ENCODE assay signal across 26 cellular contexts in the genomic region with DNA sequence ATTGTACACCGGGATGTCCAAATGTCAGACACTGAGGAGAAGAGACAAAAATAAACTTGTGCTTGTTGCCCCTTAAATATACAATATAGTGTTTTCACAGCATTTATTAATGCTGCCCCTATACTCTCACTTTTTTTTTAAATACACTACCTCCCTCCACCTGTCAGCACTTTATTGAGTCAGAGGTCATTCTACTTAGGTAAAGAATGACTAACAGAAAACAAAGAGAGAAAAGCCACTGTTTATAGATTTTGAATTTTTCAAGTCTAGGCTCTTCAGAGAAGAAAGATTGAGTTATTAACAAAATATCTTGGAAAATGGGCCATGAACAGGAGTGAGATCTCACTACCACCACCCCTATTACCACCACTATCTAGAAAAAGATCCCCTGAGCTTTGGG. TPM values are rescaled to one million over a fixed set of nuclear protein-coding genes. Genes with fewer than 3 reads are reported as not detected.
"Had no signal": no experiment of that assay in that cellular context is flagged by ENCODE, and none has a peak within 500 bp of the region (broad histone marks: within the 10 kb centered on the region; RNA-seq: fewer than 3 reads in every experiment).

No MANE protein-coding gene starts in this region.

- H3K9me3 ChIP-seq: MG63 had no signal

- H3K27me3 ChIP-seq: MG63 had no signal

- ATAC-seq: activated T-cell treated with anti-CD3 and anti-CD28 coated beads, Interleukin-2, amount 50 U/mL, for 72 hours had no signal

- H3K4me1 Mint-ChIP-seq: activated CD4-positive, alpha-beta T cell treated with anti-CD3 and anti-CD28 coated beads, Interleukin-2, amount 10 ng/mL, durations not matched to agents 7 days and 5 days had no signal

- H3K27ac Mint-ChIP-seq: activated CD4-positive, alpha-beta memory T cell treated with anti-CD3 and anti-CD28 coated beads, Interleukin-2, amount 10 ng/mL, durations not matched to agents 7 days and 5 days; activated CD4-positive, alpha-beta T cell treated with anti-CD3 and anti-CD28 coated beads, Interleukin-2, amount 10 ng/mL, durations not matched to agents 7 days and 5 days; activated T-cell treated with anti-CD3 and anti-CD28 coated beads, Interleukin-2, amount 50 U/mL, for 72 hours; activated T-helper 2 cell treated with anti-CD3 and anti-CD28 coated beads, Interferon-gamma antibody, Interleukin-2, Interleukin-4, amounts not matched to agents 10 μg/mL and 5 μg/mL and 100 μg/mL, durations not matched to agents 14 hours and 24 hours and 36 hours; brain had no signal

- H3K4me3 Mint-ChIP-seq: activated CD4-positive, alpha-beta memory T cell treated with anti-CD3 and anti-CD28 coated beads, Interleukin-2, amount 10 ng/mL, durations not matched to agents 7 days and 5 days; activated CD4-positive, alpha-beta T cell treated with anti-CD3 and anti-CD28 coated beads, Interleukin-2, amount 10 ng/mL, durations not matched to agents 7 days and 5 days; activated T-cell treated with anti-CD3 and anti-CD28 coated beads, Interleukin-2, amount 50 U/mL, for 72 hours; brain had no signal

- H3K4me3 ChIP-seq: MG63 had no signal

- H3K9me3 Mint-ChIP-seq: activated CD4-positive, alpha-beta memory T cell treated with anti-CD3 and anti-CD28 coated beads, Interleukin-2, amount 10 ng/mL, durations not matched to agents 7 days and 5 days; activated CD4-positive, alpha-beta T cell treated with anti-CD3 and anti-CD28 coated beads, Interleukin-2, amount 10 ng/mL, durations not matched to agents 7 days and 5 days; activated T-cell treated with anti-CD3 and anti-CD28 coated beads, Interleukin-2, amount 50 U/mL, for 72 hours; activated T-helper 2 cell treated with anti-CD3 and anti-CD28 coated beads, Interferon-gamma antibody, Interleukin-2, Interleukin-4, amounts not matched to agents 10 μg/mL and 5 μg/mL and 100 μg/mL, durations not matched to agents 14 hours and 24 hours and 36 hours; brain had no signal

- H3K36me3 Mint-ChIP-seq: brain had no signal

- H3K27ac ChIP-seq: VCaP had no signal

- H3K36me3 ChIP-seq: MG63 had no signal

- H3K27me3 Mint-ChIP-seq: activated CD4-positive, alpha-beta memory T cell treated with anti-CD3 and anti-CD28 coated beads, Interleukin-2, amount 10 ng/mL, durations not matched to agents 7 days and 5 days; activated CD4-positive, alpha-beta T cell treated with anti-CD3 and anti-CD28 coated beads, Interleukin-2, amount 10 ng/mL, durations not matched to agents 7 days and 5 days had no signal

- DNase-seq: activated CD4-positive, alpha-beta memory T cell treated with anti-CD3 and anti-CD28 coated beads, Interleukin-2, amount 10 ng/mL, durations not matched to agents 7 days and 5 days; activated CD4-positive, alpha-beta T cell treated with anti-CD3 and anti-CD28 coated beads, Interleukin-2, amount 10 ng/mL, durations not matched to agents 7 days and 5 days; activated CD4-positive, CD25-positive, alpha-beta regulatory T cell; activated CD8-positive, alpha-beta memory T cell treated with anti-CD3 and anti-CD28 coated beads, Interleukin-2, amount 50 U/mL, for 4 hours; activated gamma-delta T cell treated with Interleukin-2 at 50 U/mL for 16 hours; activated naive CD4-positive, alpha-beta T cell treated with anti-CD3 and anti-CD28 coated beads, Interleukin-2, amount 50 U/mL, for 16 hours; activated T-cell treated with anti-CD3 and anti-CD28 coated beads, Interleukin-2, amount 50 U/mL, for 72 hours; amygdala; cerebellar nuclear complex; MG63; MV-4-11; NCI-H1092 treated with DMSO at 0.1 percent for 48 hours; NCI-H1417 treated with DMSO at 0.1 percent for 48 hours; NCI-H1694; NCI-H2029 treated with DMSO at 0.1 percent for 48 hours; NCI-H345; NCI-H510A; NCI-H526 treated with DMSO at 0.1 percent for 48 hours; NCI-H82; SIG-M5; T-helper 1 cell had no signal

RNA-seq across cellular contexts. Expression of a gene that starts 58.2 kb away (rescaled TPM):
- total RNA-seq: activated CD4-positive, alpha-beta memory T cell treated with anti-CD3 and anti-CD28 coated beads, Interleukin-2, amount 10 ng/mL, durations not matched to agents 7 days and 5 days; activated CD4-positive, alpha-beta T cell treated with anti-CD3 and anti-CD28 coated beads, Interleukin-2, amount 10 ng/mL, durations not matched to agents 7 days and 5 days; activated T-helper 2 cell treated with anti-CD3 and anti-CD28 coated beads, Interferon-gamma antibody, Interleukin-2, Interleukin-4, amounts not matched to agents 10 μg/mL and 5 μg/mL and 100 μg/mL, durations not matched to agents 14 hours and 24 hours and 36 hours; astrocyte; T-helper 2 cell treated with Interferon-gamma antibody and Interleukin-4, amounts not matched to agents 100 ng/mL and 5 ng/mL, for 36 hours had no signal
